ENCODE assay signal across 8 cellular contexts in the genomic region with DNA sequence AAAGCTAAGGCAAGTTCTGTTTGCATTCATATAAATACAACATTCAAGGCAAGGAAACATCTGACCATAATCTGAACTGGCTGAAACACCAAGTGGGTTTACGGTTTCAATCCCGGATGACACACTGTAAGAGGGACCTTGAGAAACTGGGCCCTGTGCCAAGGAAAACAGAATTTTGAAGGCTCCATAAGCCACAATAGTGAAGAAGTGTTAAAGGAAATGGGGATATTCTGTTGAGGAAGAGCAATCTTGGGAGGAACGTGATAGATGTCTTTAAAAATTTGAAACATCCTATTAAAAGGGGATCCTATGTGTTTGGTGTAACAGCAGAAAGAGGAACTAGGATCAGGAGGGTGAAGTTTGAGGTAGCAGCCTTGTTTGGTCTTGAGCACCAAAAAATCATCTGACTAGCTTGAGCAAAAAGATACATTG.
DNase-seq lines count a peak whose midpoint lies in the region; ATAC-seq and TF ChIP-seq lines count a peak whose summit lies in the region.

No MANE protein-coding gene starts in this region.

- H3K4me3 ChIP-seq in esophagus squamous epithelium (no peak overlapping the region), Peyer's patch (no peak overlapping the region)

- DNase-seq in EH (ENCODE audit: low read depth) (peak; percentile 88), RPMI7951 (ENCODE audit: low read depth) (peak; percentile 96), fibroblast of peridontal ligament (ENCODE audit: extremely low read depth) (peak; percentile 90), COLO829 (ENCODE audit: low spot score) (no peak), esophagus squamous epithelium (lab: John Stamatoyannopoulos, UW) (no peak), Peyer's patch (no peak)

- ATAC-seq in GM19397 (IDR thresholded peaks at IDR 0.05; ENCODE audit: unreplicated experiment), result peak; percentile 71
- ATAC-seq in HG03432 (IDR thresholded peaks at IDR 0.05; ENCODE audit: unreplicated experiment), result peak; percentile 83

- H3K9me3 ChIP-seq in esophagus squamous epithelium, result peaks cover 0 to 15% (median 0%) of the 10 kb centered on the region in 3 donors
- no peaks in the 10 kb centered on the region for H3K9me3 ChIP-seq in Peyer's patch

- H3K36me3 ChIP-seq in esophagus squamous epithelium, result no peaks in the 10 kb centered on the region
- H3K36me3 ChIP-seq in Peyer's patch, result no peaks in the 10 kb centered on the region

- intact Hi-C loops in esophagus squamous epithelium (cut with DNase I), result no loop called here

- TF ChIP-seq POLR2A in esophagus squamous epithelium (IDR thresholded peaks at IDR 0.05) (no peak), Peyer's patch (IDR thresholded peaks at IDR 0.05) (no peak)

- no peaks in the 10 kb centered on the region for H3K27me3 ChIP-seq in esophagus squamous epithelium
- H3K27me3 ChIP-seq in Peyer's patch, result no peaks in the 10 kb centered on the region

- 49 to 54% methylated on average over 3 of the region's 3 CpGs for WGBS in esophagus squamous epithelium, 2 donors

- H3K4me1 ChIP-seq in esophagus squamous epithelium, result peaks cover 0 to 43% (median 7%) of the 10 kb centered on the region in 3 donors
- peaks cover 0 to 8% (median 0%) of the 10 kb centered on the region in 4 donors for H3K4me1 ChIP-seq in Peyer's patch

- H3K27ac ChIP-seq in esophagus squamous epithelium (no peak overlapping the region), Peyer's patch (peak overlapping the region in 2 of 4 donors; percentile 14 to 39)

- TF ChIP-seq CTCF in esophagus squamous epithelium (IDR thresholded peaks at IDR 0.05) (no peak), Peyer's patch (IDR thresholded peaks at IDR 0.05) (no peak)

Comparison
In these comparisons a context has a peak if more than half of its experiments do, and no peak if none do; other contexts are left out.
1. DNase-seq: peak in EH (single experiment), RPMI7951 (single experiment) and fibroblast of peridontal ligament (single experiment); none in COLO829 (single experiment), esophagus squamous epithelium (single experiment) and Peyer's patch (0 of 3).